In the genomic region with DNA sequence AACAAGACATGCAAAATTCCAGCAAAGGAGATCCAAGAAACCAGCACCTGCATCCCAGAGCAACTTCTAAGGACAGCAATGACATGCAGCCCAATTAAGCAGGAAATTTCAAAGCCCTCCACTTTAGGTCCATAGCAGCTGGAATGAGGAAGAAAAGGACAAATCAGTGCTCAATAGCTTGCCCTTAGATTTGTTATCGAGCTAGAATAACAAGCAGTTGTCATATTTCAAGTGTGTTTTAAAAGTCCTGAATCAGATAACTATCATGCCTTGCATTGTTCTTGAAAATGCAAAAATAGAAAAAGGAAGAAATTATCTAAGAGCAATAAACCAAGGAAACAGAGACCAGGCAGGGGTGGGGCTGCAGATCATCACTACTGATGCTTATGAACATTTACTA, we compare ENCODE assay signal across 20 cellular contexts. TPM values are rescaled to one million over a fixed set of nuclear protein-coding genes. Genes with fewer than 3 reads are reported as not detected.
DNase-seq lines count a peak whose midpoint lies in the region; ATAC-seq, FAIRE-seq and TF ChIP-seq lines count a peak whose summit lies in the region.
"Had no signal": no experiment of that assay in that cellular context is flagged by ENCODE, and none has a peak within 500 bp of the region (broad histone marks: within the 10 kb centered on the region; RNA-seq: fewer than 3 reads in every experiment).

No MANE protein-coding gene starts in this region.

- ATAC-seq in K562 = no peak
- no peak for ATAC-seq in HG03280 (IDR thresholded peaks at IDR 0.05; ENCODE audit: unreplicated experiment)
- ATAC-seq in GM19455 (IDR thresholded peaks at IDR 0.05; ENCODE audit: unreplicated experiment) = no peak
- ATAC-seq: HCT116, SK-N-SH treated with all-trans-retinoic acid at 6 μM for 48 hours had no signal

- POLR2A ChIA-PET in K562 (lab: Yijun Ruan, JAX) = interaction anchor here (0.8 to 1.1 kb wide), 2 partner anchors 17 to 42 kb away, joined by 4 read pairs; no protein-coding TSS in a partner anchor

- H2AFZ ChIP-seq in K562 (ENCODE audit: low read depth, low read length) = no peak overlapping the region

- H3K9me3 Mint-ChIP-seq in Calu3 (ENCODE audit: low read depth, unreplicated experiment) = peaks cover 2% of the 10 kb centered on the region
- H3K9me3 Mint-ChIP-seq in activated T-helper 2 cell treated with anti-CD3 and anti-CD28 coated beads, Interferon-gamma antibody, Interleukin-2, Interleukin-4, amounts not matched to agents 10 μg/mL and 5 μg/mL and 100 μg/mL, durations not matched to agents 14 hours and 24 hours and 36 hours = no peaks in the 10 kb centered on the region

- no peaks in the 10 kb centered on the region for H3K27me3 Mint-ChIP-seq in Calu3 (ENCODE audit: unreplicated experiment)
- peaks cover 7% of the 10 kb centered on the region for H3K27me3 Mint-ChIP-seq in activated T-helper 2 cell treated with anti-CD3 and anti-CD28 coated beads, Interferon-gamma antibody, Interleukin-2, Interleukin-4, amounts not matched to agents 10 μg/mL and 5 μg/mL and 100 μg/mL, durations not matched to agents 14 hours and 24 hours and 36 hours (ENCODE audit: low read depth)
- H3K27me3 Mint-ChIP-seq: CD4-positive, CD25-positive, alpha-beta regulatory T cell had no signal

- in situ Hi-C loops in K562 (cut with MboI) = no loop called here

- BruUV-seq in Calu3 (replicated peaks; lab: Mats Ljungman, UMichigan) (no TSS peak), K562 (replicated peaks; lab: Mats Ljungman, UMichigan) (no TSS peak)

- TF ChIP-seq RAD21 in K562 (CRISPR knock-in tag; conservative IDR thresholded peaks at IDR 0.05 in 1 of 2, IDR thresholded peaks at IDR 0.05 in 1 of 2) = no peak

- CTCF ChIA-PET in Calu3 (lab: Charles Lee) = interaction anchor here (1.1 kb wide), 1 partner anchor 300 kb away, joined by 3 read pairs; no protein-coding TSS in a partner anchor
- CTCF ChIA-PET in K562 (lab: Yijun Ruan, JAX; ENCODE audit: low intra/inter-chr PET ratio) = no interaction called here

- H3K4me3 ChIP-seq in K562 (no peak overlapping the region), mucosa of rectum (ENCODE audit: low read length in 2 of 2) (no peak overlapping the region)

- intact Hi-C loops in Calu3 (cut with micrococcal nuclease; ENCODE audit: unreplicated experiment) = loop anchor here (2.0 kb wide), 3 partner anchors 47 to 109 kb away; no protein-coding TSS in a partner anchor
- intact Hi-C loops in K562 (cut with micrococcal nuclease) = loop anchor here (2.0 to 5.0 kb wide), 3 partner anchors 43 to 291 kb away; no protein-coding TSS in a partner anchor
- intact Hi-C loops in activated T-helper 2 cell treated with anti-CD3 and anti-CD28 coated beads, Interferon-gamma antibody, Interleukin-2, Interleukin-4, amounts not matched to agents 10 μg/mL and 5 μg/mL and 100 μg/mL, durations not matched to agents 14 hours and 24 hours and 36 hours (cut with micrococcal nuclease) = no loop called here

- no peak for TF ChIP-seq CTCF in 22Rv1 (IDR thresholded peaks at IDR 0.05)
- TF ChIP-seq CTCF in Calu3 (IDR thresholded peaks at IDR 0.05; ENCODE audit: unreplicated experiment) = no peak
- TF ChIP-seq CTCF in K562 (IDR thresholded peaks at IDR 0.05 in 2 of 3, conservative IDR thresholded peaks at IDR 0.05 in 1 of 3; ENCODE audit: insufficient read depth in 2 of 3, low read depth in 1 of 3, low read length in 3 of 3) = no peak

- no peak for TF ChIP-seq EP300 in K562 (IDR thresholded peaks at IDR 0.05; ENCODE audit: low read length)

- H3K9me3 ChIP-seq in K562 (replicated peaks; ENCODE audit: control insufficient read depth, insufficient read depth, low read depth, low read length) (no peaks in the 10 kb centered on the region), mucosa of rectum (ENCODE audit: control insufficient read depth in 2 of 2, low read length in 2 of 2) (no peaks in the 10 kb centered on the region)

- no peak overlapping the region for H3K4me2 ChIP-seq in K562 (ENCODE audit: insufficient read depth, low read length)

- H3K36me3 ChIP-seq in K562 (ENCODE audit: control insufficient read depth, insufficient read depth, low read length) (no peaks in the 10 kb centered on the region), mucosa of rectum (ENCODE audit: control insufficient read depth in 2 of 2, insufficient read depth in 2 of 2, low read length in 2 of 2) (no peaks in the 10 kb centered on the region)

- WGBS in K562 (ENCODE audit: insufficient coverage, low coverage, missing lambda C conversion rate) = 38% methylated on average over 1 of the region's 1 CpG

- peaks cover 5% of the 10 kb centered on the region for H3K36me3 Mint-ChIP-seq in Calu3 (ENCODE audit: insufficient read depth, unreplicated experiment)
- no peaks in the 10 kb centered on the region for H3K36me3 Mint-ChIP-seq in activated T-helper 2 cell treated with anti-CD3 and anti-CD28 coated beads, Interferon-gamma antibody, Interleukin-2, Interleukin-4, amounts not matched to agents 10 μg/mL and 5 μg/mL and 100 μg/mL, durations not matched to agents 14 hours and 24 hours and 36 hours (ENCODE audit: low read depth)

- TF ChIP-seq POLR2A in K562 (conservative IDR thresholded peaks at IDR 0.05) = no peak

- H3K4me1 ChIP-seq in K562 (replicated peaks in 1 of 2; ENCODE audit: control insufficient read depth in 2 of 2, insufficient read depth in 2 of 2, low read length in 2 of 2) (peaks cover 23 to 30% of the 10 kb centered on the region in 2 experiments), mucosa of rectum (ENCODE audit: control insufficient read depth in 2 of 2, insufficient read depth in 2 of 2, low read length in 2 of 2) (peaks cover 15 to 32% of the 10 kb centered on the region in 2 donors)

- H3K79me2 ChIP-seq in K562 (ENCODE audit: control insufficient read depth, insufficient read depth, low read length) = no peaks in the 10 kb centered on the region

- H3K27ac Mint-ChIP-seq in Calu3 (ENCODE audit: unreplicated experiment) = peak overlapping the region; percentile 75
- no peak overlapping the region for H3K27ac Mint-ChIP-seq in activated T-helper 2 cell treated with anti-CD3 and anti-CD28 coated beads, Interferon-gamma antibody, Interleukin-2, Interleukin-4, amounts not matched to agents 10 μg/mL and 5 μg/mL and 100 μg/mL, durations not matched to agents 14 hours and 24 hours and 36 hours
- H3K27ac Mint-ChIP-seq: CD4-positive, CD25-positive, alpha-beta regulatory T cell had no signal

- H3K27ac ChIP-seq in 22Rv1 (peak overlapping the region; percentile 100), K562 (ENCODE audit: extremely low read depth, low read depth, low read length) (no peak overlapping the region), mucosa of rectum (ENCODE audit: low read depth in 2 of 2, low read length in 2 of 2) (peak overlapping the region; percentile 61 to 90)
- H3K27ac ChIP-seq: HL-60 had no signal

- no peak overlapping the region for H3K9ac ChIP-seq in K562 (ENCODE audit: insufficient read depth in 1 of 2, low read depth in 2 of 2, low read length in 2 of 2)
- peak overlapping the region in 1 of 2 donors; percentile 67 for H3K9ac ChIP-seq in mucosa of rectum (ENCODE audit: low read depth in 1 of 2, low read length in 2 of 2)

- H3K4me1 Mint-ChIP-seq in Calu3 (ENCODE audit: low read depth, unreplicated experiment) = peaks cover 44% of the 10 kb centered on the region
- peaks cover 4% of the 10 kb centered on the region for H3K4me1 Mint-ChIP-seq in activated T-helper 2 cell treated with anti-CD3 and anti-CD28 coated beads, Interferon-gamma antibody, Interleukin-2, Interleukin-4, amounts not matched to agents 10 μg/mL and 5 μg/mL and 100 μg/mL, durations not matched to agents 14 hours and 24 hours and 36 hours (ENCODE audit: low read depth)

- no peak for FAIRE-seq in K562 (lab: Jason Lieb, UNC)
- FAIRE-seq: RCC 7860 had no signal

- H4K20me1 ChIP-seq in K562 (replicated peaks; ENCODE audit: control insufficient read depth, insufficient read depth, low read length) = no peaks in the 10 kb centered on the region

- DNase-seq in Calu3 (no peak), K562 (ENCODE audit: extremely low read depth in 1 of 4, low spot score in 3 of 4) (no peak), COLO829 (ENCODE audit: low spot score) (no peak)
- DNase-seq in activated T-helper 2 cell treated with anti-CD3 and anti-CD28 coated beads, Interferon-gamma antibody, Interleukin-2, Interleukin-4, amounts not matched to agents 10 μg/mL and 5 μg/mL and 100 μg/mL, durations not matched to agents 14 hours and 24 hours and 36 hours (ENCODE audit: low spot score) = no peak
- DNase-seq: ACHN; AML-193; CD4-positive, CD25-positive, alpha-beta regulatory T cell; KBM-7; MV-4-11; NCI-H187 treated with DMSO at 0.1 percent for 48 hours; NCI-H748 treated with DMSO at 0.1 percent for 48 hours; Right ventricle myocardium superior had no signal

- peak overlapping the region; percentile 28 for H3K4me3 Mint-ChIP-seq in Calu3 (ENCODE audit: low read depth, unreplicated experiment)
- H3K4me3 Mint-ChIP-seq in activated T-helper 2 cell treated with anti-CD3 and anti-CD28 coated beads, Interferon-gamma antibody, Interleukin-2, Interleukin-4, amounts not matched to agents 10 μg/mL and 5 μg/mL and 100 μg/mL, durations not matched to agents 14 hours and 24 hours and 36 hours (ENCODE audit: low read depth) = no peak overlapping the region
- H3K4me3 Mint-ChIP-seq: CD4-positive, CD25-positive, alpha-beta regulatory T cell had no signal

- H3K27me3 ChIP-seq in K562 (ENCODE audit: control insufficient read depth in 2 of 2, insufficient read depth in 2 of 2, low read length in 2 of 2) (no peaks in the 10 kb centered on the region), mucosa of rectum (ENCODE audit: control insufficient read depth in 2 of 2, insufficient read depth in 2 of 2, low read length in 2 of 2) (no peaks in the 10 kb centered on the region)

- H3K9me1 ChIP-seq in K562 (ENCODE audit: control insufficient read depth, insufficient read depth, low read length) = no peaks in the 10 kb centered on the region

RNA-seq across cellular contexts. Expression of gene KLF3, which starts 44.0 kb away (rescaled TPM):
- total RNA-seq in Calu3 (2022) (49.9 and 56.6 TPM in 2 replicates), K562 (2014; rRNA removed) (17.3 and 18.7 TPM in 2 replicates), K562 (2014; rRNA removed; fragmentation: Illumina TruSeq; extraction: Trizol) (21.7 and 24.7 TPM in 2 replicates), K562 (2015; rRNA removed; fragmentation: Illumina TruSeq; extraction: Trizol) (16.4 and 16.5 TPM in 2 replicates), K562 (2021) (42.0 and 47.2 TPM in 2 replicates)
- total RNA-seq in K562 (2011; cell fraction: chromatin; rRNA removed; ENCODE audit: low replicate concordance) = 43.5 and 71.2 TPM in 2 replicates
- total RNA-seq in K562 (2011; cell fraction: nucleolus; rRNA removed) = 24.8 and 33.7 TPM in 2 replicates
- total RNA-seq in K562 (2011; cell fraction: nucleoplasm; rRNA removed) = 60.1 and 82.7 TPM in 2 replicates
- polyA plus RNA-seq in K562 (2011; rRNA removed) (19.5 and 20.3 TPM in 2 replicates), K562 (2014; fragmentation: Illumina TruSeq; extraction: Trizol) (34.7 and 35.4 TPM in 2 replicates), K562 (2014; fragmentation: Nextera tagmentation; extraction: Ambion mirVana) (10 to 100 TPM in 1 of 2 experiments, 1 to 10 TPM in 1; 9.9 to 16.8 TPM), K562 (2014; rRNA removed) (18.1 and 20.2 TPM in 2 replicates)
- 13.0 and 14.9 TPM in 2 replicates for polyA plus RNA-seq in K562 (2011; cell fraction: cytosol; rRNA removed)
- 28.1 and 33.0 TPM in 2 replicates for polyA plus RNA-seq in K562 (2011; cell fraction: nucleus; rRNA removed)
- 19.1 and 20.1 TPM in 2 replicates for polyA plus RNA-seq in K562 (2012)
- polyA minus RNA-seq in K562 (2011; rRNA and poly(A)+ RNA removed) = 45.2 and 57.9 TPM in 2 replicates
- polyA minus RNA-seq in K562 (2011; cell fraction: cytosol; rRNA and poly(A)+ RNA removed) = 19.7 and 24.9 TPM in 2 replicates
- 53.9 and 76.0 TPM in 2 replicates for polyA minus RNA-seq in K562 (2011; cell fraction: nucleus; rRNA and poly(A)+ RNA removed)
- total RNA-seq in activated T-helper 2 cell treated with anti-CD3 and anti-CD28 coated beads, Interferon-gamma antibody, Interleukin-2, Interleukin-4, amounts not matched to agents 10 μg/mL and 5 μg/mL and 100 μg/mL, durations not matched to agents 14 hours and 24 hours and 36 hours = 0.62 and 0.71 TPM in 2 replicates

Comparison
In these comparisons a context has a peak if more than half of its experiments do, and no peak if none do; other contexts are left out.
1. RNA of gene KLF3, which starts 44.0 kb away (total RNA-seq): 49.9 to 56.6 TPM in Calu3 and 16.4 to 82.7 TPM in K562; 0.62 to 0.71 TPM in activated T-helper 2 cell treated with anti-CD3 and anti-CD28 coated beads, Interferon-gamma antibody, Interleukin-2, Interleukin-4, amounts not matched to agents 10 μg/mL and 5 μg/mL and 100 μg/mL, durations not matched to agents 14 hours and 24 hours and 36 hours; every median in the first group is over 10 times any median in the second.